24 cellular contexts compared by ENCODE assay signal in the genomic region with DNA sequence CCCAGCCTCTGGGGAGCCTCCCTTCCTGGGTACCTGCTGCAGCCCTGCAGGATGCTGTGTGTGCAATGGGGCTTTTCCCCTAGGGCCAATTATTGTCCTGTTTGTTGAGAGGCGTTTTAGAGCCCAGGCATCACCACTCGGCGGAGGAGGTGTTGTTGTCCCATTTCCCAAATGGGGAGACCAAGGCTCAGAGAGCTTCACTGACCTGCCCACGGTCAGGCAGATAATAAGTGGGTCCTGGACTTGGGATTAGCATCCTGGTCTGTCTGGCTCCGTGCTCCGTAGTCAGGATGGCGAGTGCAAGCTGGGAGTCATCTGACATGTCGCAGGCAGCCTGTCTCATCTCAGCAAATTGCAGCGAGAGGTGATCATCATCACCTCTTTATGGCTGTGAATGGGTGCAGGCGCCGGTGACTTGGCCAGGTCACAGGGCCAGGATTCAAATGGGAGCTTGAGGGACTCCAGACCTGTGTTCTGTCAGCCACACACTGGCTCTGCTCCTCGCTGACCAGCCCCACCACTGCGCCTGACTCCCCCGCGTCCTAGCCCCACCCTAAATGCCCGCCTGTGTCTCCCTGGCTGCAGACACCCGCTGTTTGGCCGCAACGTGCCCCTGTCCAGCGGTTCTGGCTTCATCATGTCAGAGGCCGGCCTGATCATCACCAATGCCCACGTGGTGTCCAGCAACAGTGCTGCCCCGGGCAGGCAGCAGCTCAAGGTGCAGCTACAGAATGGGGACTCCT. TPM values are rescaled to one million over a fixed set of nuclear protein-coding genes. Genes with fewer than 3 reads are reported as not detected.
"Had no signal": no experiment of that assay in that cellular context is flagged by ENCODE, and none has a peak within 500 bp of the region (broad histone marks: within the 10 kb centered on the region; RNA-seq: fewer than 3 reads in every experiment).

No MANE protein-coding gene starts in this region.

- H3K9me3 ChIP-seq: adrenal gland, ascending aorta, colonic mucosa, pancreas, thoracic aorta had no signal

- H3K4me1 ChIP-seq: adrenal gland, colonic mucosa, pancreas had no signal

- DNase-seq: activated CD8-positive, alpha-beta memory T cell treated with anti-CD3 and anti-CD28 coated beads for 24 hours; activated CD8-positive, alpha-beta memory T cell treated with anti-CD3 and anti-CD28 coated beads, Interleukin-2, amount 50 U/mL, for 4 hours; activated naive CD4-positive, alpha-beta T cell; activated T-cell treated with anti-CD3 and anti-CD28 coated beads, Interleukin-2, amount 50 U/mL, for 24 hours; adrenal gland; brain microvascular endothelial cell; central memory CD4-positive, alpha-beta T cell; colonic mucosa; dorsolateral prefrontal cortex; effector memory CD8-positive, alpha-beta T cell; foreskin melanocyte; islet precursor cell; natural killer cell; stimulated activated CD4-positive, alpha-beta T cell treated with anti-CD3 and anti-CD28 coated beads, Interleukin-4, amount 100 ng/mL, for 1 hour; stimulated activated naive CD4-positive, alpha-beta T cell; T1000 had no signal

- H3K36me3 ChIP-seq: adrenal gland, ascending aorta, brain microvascular endothelial cell, colonic mucosa, pancreas, thoracic aorta had no signal

- H3K27me3 ChIP-seq: adrenal gland, ascending aorta, brain microvascular endothelial cell, colonic mucosa, dorsolateral prefrontal cortex, pancreas had no signal

- H3K4me3 ChIP-seq: adrenal gland, ascending aorta, colonic mucosa, dorsolateral prefrontal cortex, lung, pancreas, thoracic aorta had no signal

- H3K27ac ChIP-seq: adrenal gland, ascending aorta, brain microvascular endothelial cell, colonic mucosa, dorsolateral prefrontal cortex, pancreas, thoracic aorta had no signal

- FAIRE-seq: endothelial cell of umbilical vein, pancreas had no signal

- ATAC-seq: effector memory CD8-positive, alpha-beta T cell; esophagus mucosa; natural killer cell; pancreas; WTC11 had no signal

RNA-seq across cellular contexts. Expression of a gene that starts 16.6 kb away (rescaled TPM):
- total RNA-seq: natural killer cell; T-helper 1 cell treated with Interleukin-12 subunit alpha and Interleukin-12 subunit beta and Interleukin-4 antibody, amounts not matched to agents 30 ng/mL and 1 ng/mL, for 36 hours had no signal
